Comparison of ENCODE assay signal across 1 cellular context in the genomic region with DNA sequence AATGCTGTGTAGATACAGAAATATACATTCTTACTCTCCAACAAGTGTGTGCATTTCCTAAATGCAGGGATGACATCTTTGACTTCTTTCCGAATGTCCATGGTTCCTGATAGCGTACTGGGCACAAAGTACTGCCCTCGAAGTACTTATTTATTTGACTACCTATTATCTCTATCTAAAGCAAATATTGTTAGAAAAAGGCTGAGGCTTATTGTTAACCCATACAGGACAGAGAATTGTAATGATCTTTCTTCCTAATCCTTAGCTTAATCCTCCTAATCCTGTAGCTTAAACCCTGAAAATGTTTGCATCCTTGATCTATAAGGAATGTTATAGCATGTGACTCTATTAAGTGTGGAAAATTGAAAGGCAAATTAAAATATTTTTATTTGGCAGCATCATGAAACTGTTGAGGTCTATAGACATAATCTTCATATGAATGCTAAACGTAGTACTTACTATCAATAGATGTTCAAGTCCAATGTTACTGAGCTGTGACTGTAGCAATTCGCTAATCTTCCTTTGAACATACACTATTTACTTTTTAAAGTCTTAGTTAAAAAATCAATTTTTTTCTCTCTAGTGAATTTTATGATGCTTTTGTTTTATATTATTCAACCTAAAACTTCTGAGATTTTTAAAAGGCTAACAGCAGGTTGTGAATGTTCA.
A peak's percentile ranks its signal among the peaks of the same experiment; 100 is the strongest.
TF ChIP-seq lines count a peak whose summit lies in the region.

No MANE protein-coding gene starts in this region.

TF ChIP-seq in HepG2, 621 proteins besides CTCF, POLR2A, EP300 and RAD21 (continued from another document and continues in another):
- TF ChIP-seq GFI1 (CRISPR knock-in tag; IDR thresholded peaks at IDR 0.05; ENCODE audit: borderline replicate concordance) (peak; percentile 58; the same call in 1 of the 2 replicates), ZFP37 (CRISPR knock-in tag; IDR thresholded peaks at IDR 0.05; ENCODE audit: borderline replicate concordance) (no peak), TARDBP (CRISPR knock-in tag; IDR thresholded peaks at IDR 0.05) (0 out of 2 replicates have a peak, but pooled peaks have one; percentile 52), NONO (IDR thresholded peaks at IDR 0.05) (no peak), NONO (CRISPR knock-in tag; conservative IDR thresholded peaks at IDR 0.05) (no peak), PAXIP1 (CRISPR knock-in tag; conservative IDR thresholded peaks at IDR 0.05) (peak; percentile 80), KDM2A (CRISPR knock-in tag; IDR thresholded peaks at IDR 0.05; ENCODE audit: borderline replicate concordance, low read depth) (no peak), GLMP (CRISPR knock-in tag; IDR thresholded peaks at IDR 0.05; ENCODE audit: borderline replicate concordance) (no peak), CBX1 (IDR thresholded peaks at IDR 0.05; ENCODE audit: low read depth) (no peak), RCOR2 (CRISPR knock-in tag; IDR thresholded peaks at IDR 0.05) (no peak), ZNF510 (CRISPR knock-in tag; IDR thresholded peaks at IDR 0.05; ENCODE audit: low read depth) (no peak), RXRB (CRISPR knock-in tag; IDR thresholded peaks at IDR 0.05; ENCODE audit: borderline replicate concordance) (0 out of 2 replicates have a peak, but pooled peaks have one; percentile 25), FOXA1 (IDR thresholded peaks at IDR 0.05) (no peak), FOXA1 (CRISPR knock-in tag; IDR thresholded peaks at IDR 0.05) (peak; percentile 64; the same call in 1 of the 2 replicates), SYNCRIP (IDR thresholded peaks at IDR 0.05; ENCODE audit: insufficient read depth, low read depth, low read length) (no peak), ZNF260 (CRISPR knock-in tag; IDR thresholded peaks at IDR 0.05; ENCODE audit: borderline replicate concordance, low read depth) (no peak), ZFX (CRISPR knock-in tag; IDR thresholded peaks at IDR 0.05; ENCODE audit: low read depth) (no peak), ZNF263 (CRISPR knock-in tag; IDR thresholded peaks at IDR 0.05) (no peak), BCL6 (CRISPR knock-in tag; IDR thresholded peaks at IDR 0.05) (peak; percentile 75), GATAD2A (CRISPR knock-in tag; IDR thresholded peaks at IDR 0.05) (peak; percentile 65), ZNF235 (CRISPR knock-in tag; IDR thresholded peaks at IDR 0.05; ENCODE audit: borderline replicate concordance) (no peak), SOX6 (IDR thresholded peaks at IDR 0.05) (no peak), SOX6 (CRISPR knock-in tag; IDR thresholded peaks at IDR 0.05) (peak; percentile 82), ZNF609 (CRISPR knock-in tag; IDR thresholded peaks at IDR 0.05; ENCODE audit: borderline replicate concordance) (peak; percentile 82), ZNF354B (CRISPR knock-in tag; IDR thresholded peaks at IDR 0.05) (no peak), MIXL1 (CRISPR knock-in tag; IDR thresholded peaks at IDR 0.05) (peak; percentile 87), ZNF572 (CRISPR knock-in tag; IDR thresholded peaks at IDR 0.05) (no peak), KDM5B (CRISPR knock-in tag; IDR thresholded peaks at IDR 0.05; ENCODE audit: borderline replicate concordance) (no peak), FOXJ3 (CRISPR knock-in tag; IDR thresholded peaks at IDR 0.05; ENCODE audit: borderline replicate concordance) (0 out of 2 replicates have a peak, but pooled peaks have one; percentile 52), TCF7 (IDR thresholded peaks at IDR 0.05; ENCODE audit: low read depth) (no peak; the same call in 1 of the 2 replicates), ZNF629 (CRISPR knock-in tag; conservative IDR thresholded peaks at IDR 0.05) (no peak)
- TF ChIP-seq, protein P1, sequence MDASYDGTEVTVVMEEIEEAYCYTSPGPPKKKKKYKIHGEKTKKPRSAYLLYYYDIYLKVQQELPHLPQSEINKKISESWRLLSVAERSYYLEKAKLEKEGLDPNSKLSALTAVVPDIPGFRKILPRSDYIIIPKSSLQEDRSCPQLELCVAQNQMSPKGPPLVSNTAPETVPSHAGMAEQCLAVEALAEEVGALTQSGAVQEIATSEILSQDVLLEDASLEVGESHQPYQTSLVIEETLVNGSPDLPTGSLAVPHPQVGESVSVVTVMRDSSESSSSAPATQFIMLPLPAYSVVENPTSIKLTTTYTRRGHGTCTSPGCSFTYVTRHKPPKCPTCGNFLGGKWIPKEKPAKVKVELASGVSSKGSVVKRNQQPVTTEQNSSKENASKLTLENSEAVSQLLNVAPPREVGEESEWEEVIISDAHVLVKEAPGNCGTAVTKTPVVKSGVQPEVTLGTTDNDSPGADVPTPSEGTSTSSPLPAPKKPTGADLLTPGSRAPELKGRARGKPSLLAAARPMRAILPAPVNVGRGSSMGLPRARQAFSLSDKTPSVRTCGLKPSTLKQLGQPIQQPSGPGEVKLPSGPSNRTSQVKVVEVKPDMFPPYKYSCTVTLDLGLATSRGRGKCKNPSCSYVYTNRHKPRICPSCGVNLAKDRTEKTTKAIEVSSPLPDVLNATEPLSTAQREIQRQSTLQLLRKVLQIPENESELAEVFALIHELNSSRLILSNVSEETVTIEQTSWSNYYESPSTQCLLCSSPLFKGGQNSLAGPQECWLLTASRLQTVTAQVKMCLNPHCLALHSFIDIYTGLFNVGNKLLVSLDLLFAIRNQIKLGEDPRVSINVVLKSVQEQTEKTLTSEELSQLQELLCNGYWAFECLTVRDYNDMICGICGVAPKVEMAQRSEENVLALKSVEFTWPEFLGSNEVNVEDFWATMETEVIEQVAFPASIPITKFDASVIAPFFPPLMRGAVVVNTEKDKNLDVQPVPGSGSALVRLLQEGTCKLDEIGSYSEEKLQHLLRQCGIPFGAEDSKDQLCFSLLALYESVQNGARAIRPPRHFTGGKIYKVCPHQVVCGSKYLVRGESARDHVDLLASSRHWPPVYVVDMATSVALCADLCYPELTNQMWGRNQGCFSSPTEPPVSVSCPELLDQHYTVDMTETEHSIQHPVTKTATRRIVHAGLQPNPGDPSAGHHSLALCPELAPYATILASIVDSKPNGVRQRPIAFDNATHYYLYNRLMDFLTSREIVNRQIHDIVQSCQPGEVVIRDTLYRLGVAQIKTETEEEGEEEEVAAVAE (CRISPR knock-in tag; IDR thresholded peaks at IDR 0.05; ENCODE audit: borderline replicate concordance) = no peak
- TF ChIP-seq, protein P2, sequence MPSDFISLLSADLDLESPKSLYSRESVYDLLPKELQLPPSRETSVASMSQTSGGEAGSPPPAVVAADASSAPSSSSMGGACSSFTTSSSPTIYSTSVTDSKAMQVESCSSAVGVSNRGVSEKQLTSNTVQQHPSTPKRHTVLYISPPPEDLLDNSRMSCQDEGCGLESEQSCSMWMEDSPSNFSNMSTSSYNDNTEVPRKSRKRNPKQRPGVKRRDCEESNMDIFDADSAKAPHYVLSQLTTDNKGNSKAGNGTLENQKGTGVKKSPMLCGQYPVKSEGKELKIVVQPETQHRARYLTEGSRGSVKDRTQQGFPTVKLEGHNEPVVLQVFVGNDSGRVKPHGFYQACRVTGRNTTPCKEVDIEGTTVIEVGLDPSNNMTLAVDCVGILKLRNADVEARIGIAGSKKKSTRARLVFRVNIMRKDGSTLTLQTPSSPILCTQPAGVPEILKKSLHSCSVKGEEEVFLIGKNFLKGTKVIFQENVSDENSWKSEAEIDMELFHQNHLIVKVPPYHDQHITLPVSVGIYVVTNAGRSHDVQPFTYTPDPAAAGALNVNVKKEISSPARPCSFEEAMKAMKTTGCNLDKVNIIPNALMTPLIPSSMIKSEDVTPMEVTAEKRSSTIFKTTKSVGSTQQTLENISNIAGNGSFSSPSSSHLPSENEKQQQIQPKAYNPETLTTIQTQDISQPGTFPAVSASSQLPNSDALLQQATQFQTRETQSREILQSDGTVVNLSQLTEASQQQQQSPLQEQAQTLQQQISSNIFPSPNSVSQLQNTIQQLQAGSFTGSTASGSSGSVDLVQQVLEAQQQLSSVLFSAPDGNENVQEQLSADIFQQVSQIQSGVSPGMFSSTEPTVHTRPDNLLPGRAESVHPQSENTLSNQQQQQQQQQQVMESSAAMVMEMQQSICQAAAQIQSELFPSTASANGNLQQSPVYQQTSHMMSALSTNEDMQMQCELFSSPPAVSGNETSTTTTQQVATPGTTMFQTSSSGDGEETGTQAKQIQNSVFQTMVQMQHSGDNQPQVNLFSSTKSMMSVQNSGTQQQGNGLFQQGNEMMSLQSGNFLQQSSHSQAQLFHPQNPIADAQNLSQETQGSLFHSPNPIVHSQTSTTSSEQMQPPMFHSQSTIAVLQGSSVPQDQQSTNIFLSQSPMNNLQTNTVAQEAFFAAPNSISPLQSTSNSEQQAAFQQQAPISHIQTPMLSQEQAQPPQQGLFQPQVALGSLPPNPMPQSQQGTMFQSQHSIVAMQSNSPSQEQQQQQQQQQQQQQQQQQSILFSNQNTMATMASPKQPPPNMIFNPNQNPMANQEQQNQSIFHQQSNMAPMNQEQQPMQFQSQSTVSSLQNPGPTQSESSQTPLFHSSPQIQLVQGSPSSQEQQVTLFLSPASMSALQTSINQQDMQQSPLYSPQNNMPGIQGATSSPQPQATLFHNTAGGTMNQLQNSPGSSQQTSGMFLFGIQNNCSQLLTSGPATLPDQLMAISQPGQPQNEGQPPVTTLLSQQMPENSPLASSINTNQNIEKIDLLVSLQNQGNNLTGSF (CRISPR knock-in tag; IDR thresholded peaks at IDR 0.05) = no peak
- TF ChIP-seq, protein P3, sequence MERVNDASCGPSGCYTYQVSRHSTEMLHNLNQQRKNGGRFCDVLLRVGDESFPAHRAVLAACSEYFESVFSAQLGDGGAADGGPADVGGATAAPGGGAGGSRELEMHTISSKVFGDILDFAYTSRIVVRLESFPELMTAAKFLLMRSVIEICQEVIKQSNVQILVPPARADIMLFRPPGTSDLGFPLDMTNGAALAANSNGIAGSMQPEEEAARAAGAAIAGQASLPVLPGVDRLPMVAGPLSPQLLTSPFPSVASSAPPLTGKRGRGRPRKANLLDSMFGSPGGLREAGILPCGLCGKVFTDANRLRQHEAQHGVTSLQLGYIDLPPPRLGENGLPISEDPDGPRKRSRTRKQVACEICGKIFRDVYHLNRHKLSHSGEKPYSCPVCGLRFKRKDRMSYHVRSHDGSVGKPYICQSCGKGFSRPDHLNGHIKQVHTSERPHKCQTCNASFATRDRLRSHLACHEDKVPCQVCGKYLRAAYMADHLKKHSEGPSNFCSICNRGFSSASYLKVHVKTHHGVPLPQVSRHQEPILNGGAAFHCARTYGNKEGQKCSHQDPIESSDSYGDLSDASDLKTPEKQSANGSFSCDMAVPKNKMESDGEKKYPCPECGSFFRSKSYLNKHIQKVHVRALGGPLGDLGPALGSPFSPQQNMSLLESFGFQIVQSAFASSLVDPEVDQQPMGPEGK (CRISPR knock-in tag; IDR thresholded peaks at IDR 0.05) = no peak
